28 cellular contexts compared by ENCODE assay signal in genomic region chr11:2347449-2347848, GRCh38. TPM values are rescaled to one million over a fixed set of nuclear protein-coding genes. Genes with fewer than 3 reads are reported as not detected.
A peak's percentile ranks its signal among the peaks of the same experiment; 100 is the strongest.
DNase-seq lines count a peak whose midpoint lies in the region; ATAC-seq, FAIRE-seq and TF ChIP-seq lines count a peak whose summit lies in the region.
"Had no signal": no experiment of that assay in that cellular context is flagged by ENCODE, and none has a peak within 500 bp of the region (broad histone marks: within the 10 kb centered on the region; RNA-seq: fewer than 3 reads in every experiment).

No MANE protein-coding gene starts in this region.

- no peak for TF ChIP-seq POLR2A in HepG2 (IDR thresholded peaks at IDR 0.05; ENCODE audit: insufficient read depth in 1 of 2, low read depth in 2 of 2, low read length in 2 of 2)

- H3K27me3 ChIP-seq in HepG2 (ENCODE audit: control insufficient read depth in 1 of 2, insufficient read depth in 2 of 2, low read length in 2 of 2) = peaks cover 0 to 25% of the 10 kb centered on the region in 2 experiments; a peak in 4 of 5 replicates
- H3K27me3 ChIP-seq: BE2C; BLaER1 treated with 17β-estradiol and CSF1 and Interleukin-3, amounts not matched to agents 10 nM and 100 nM had no signal

- no peaks in the 10 kb centered on the region for H4K20me1 ChIP-seq in HepG2 (ENCODE audit: insufficient read depth, low read length)
- H4K20me1 ChIP-seq: BLaER1 treated with 17β-estradiol and CSF1 and Interleukin-3, amounts not matched to agents 10 nM and 100 nM had no signal

- ATAC-seq in left ventricle myocardium superior = no peak
- peak; percentile 62 for ATAC-seq in HepG2
- ATAC-seq in GM21367 (IDR thresholded peaks at IDR 0.05; ENCODE audit: unreplicated experiment) = no peak
- ATAC-seq: A549 had no signal

- 14% methylated on average over 8 of the region's 8 CpGs for WGBS in HepG2 (ENCODE audit: low lambda C conversion rate)

- POLR2A ChIA-PET in HepG2 (lab: Yijun Ruan, JAX) = no interaction called here

- no peak for TF ChIP-seq CTCF in HepG2 (CRISPR knock-in tag; IDR thresholded peaks at IDR 0.05)

- no peaks in the 10 kb centered on the region for H3K36me3 ChIP-seq in HepG2 (replicated peaks in 1 of 2; ENCODE audit: control insufficient read depth in 1 of 2, insufficient read depth in 2 of 2, low read length in 2 of 2)
- H3K36me3 ChIP-seq: BE2C; BLaER1 treated with 17β-estradiol and CSF1 and Interleukin-3, amounts not matched to agents 10 nM and 100 nM; HAP-1 had no signal

- intact Hi-C loops in cardiac septum (cut with DNase I) = no loop called here
- intact Hi-C loops in left ventricle myocardium superior (cut with micrococcal nuclease) = no loop called here
- intact Hi-C loops in HepG2 (cut with micrococcal nuclease; ENCODE audit: unreplicated experiment) = no loop called here

- CTCF ChIA-PET in HepG2 (lab: Yijun Ruan, JAX; ENCODE audit: low intra/inter-chr PET ratio, low total read pairs) = no interaction called here

- no peak overlapping the region for H3K9ac ChIP-seq in HepG2 (ENCODE audit: insufficient read depth, low read depth, low read length)
- H3K9ac ChIP-seq: BLaER1 treated with 17β-estradiol and CSF1 and Interleukin-3, amounts not matched to agents 10 nM and 100 nM had no signal

- H3K4me3 ChIP-seq in HepG2 (replicated peaks in 1 of 3; ENCODE audit: insufficient read depth in 1 of 3, low read depth in 2 of 3, low read length in 3 of 3) = no peak overlapping the region
- H3K4me3 ChIP-seq: A549; BLaER1 treated with 17β-estradiol and CSF1 and Interleukin-3, amounts not matched to agents 10 nM and 100 nM; HAP-1 had no signal

- no peaks in the 10 kb centered on the region for H3K4me1 ChIP-seq in HepG2 (ENCODE audit: insufficient read depth, low read length)
- H3K4me1 ChIP-seq: A549; BE2C; BLaER1 treated with 17β-estradiol and CSF1 and Interleukin-3, amounts not matched to agents 10 nM and 100 nM; HAP-1 had no signal

- H2AFZ ChIP-seq in HepG2 (ENCODE audit: low read length) = no peak overlapping the region

- no peak for FAIRE-seq in HepG2 (lab: Jason Lieb, UNC)
- FAIRE-seq: A549, GM12891, GM18507, H54 had no signal

- no peaks in the 10 kb centered on the region for H3K9me3 ChIP-seq in HepG2 (ENCODE audit: low read length)
- H3K9me3 ChIP-seq: BE2C had no signal

- H3K79me2 ChIP-seq in HepG2 (ENCODE audit: insufficient read depth, low read length) = no peaks in the 10 kb centered on the region

- no peak overlapping the region for H3K4me2 ChIP-seq in HepG2 (ENCODE audit: low read depth, low read length)
- H3K4me2 ChIP-seq: A549; BLaER1 treated with 17β-estradiol and CSF1 and Interleukin-3, amounts not matched to agents 10 nM and 100 nM had no signal

- no TSS peak for BruUV-seq in HepG2 (replicated peaks; lab: Mats Ljungman, UMichigan)

- TF ChIP-seq EP300 in HepG2 (IDR thresholded peaks at IDR 0.05; ENCODE audit: low read depth in 2 of 2, low read length in 2 of 2) (no peak), HepG2 (CRISPR knock-in tag; IDR thresholded peaks at IDR 0.05; ENCODE audit: borderline replicate concordance) (no peak)

- DNase-seq in cardiac septum (ENCODE audit: low spot score) = peak; percentile 43
- DNase-seq in left ventricle myocardium superior = no peak
- peak; percentile 6 for DNase-seq in HepG2 (ENCODE audit: low spot score)
- peak; percentile 49 for DNase-seq in mesenteric fat pad (ENCODE audit: low spot score)
- DNase-seq in substantia nigra (lab: John Stamatoyannopoulos, UW) = no peak
- DNase-seq in activated CD4-positive, alpha-beta T cell treated with anti-CD3 and anti-CD28 coated beads, Interleukin-2, amount 50 U/mL, for 1 hour = no peak
- DNase-seq: 8988T; ACHN; AML-193; BE2C; Calu3; CD4-positive, alpha-beta T cell; CD8-positive, alpha-beta memory T cell; COR-L47; DMS53; DMS79 treated with DMSO at 0.1 percent for 48 hours; GF-D8; GOT3; HFFc6 had no signal

- H3K27ac ChIP-seq in HepG2 (ENCODE audit: extremely low read length, insufficient read depth, low read length) (no peak overlapping the region), substantia nigra (ENCODE audit: low read depth, low read length, poor library complexity, severe bottlenecking) (no peak overlapping the region)
- H3K27ac ChIP-seq: A549; BLaER1 treated with 17β-estradiol and CSF1 and Interleukin-3, amounts not matched to agents 10 nM and 100 nM had no signal

- TF ChIP-seq RAD21 in HepG2 (CRISPR knock-in tag; IDR thresholded peaks at IDR 0.05) = no peak

- in situ Hi-C loops in HepG2 (cut with HindIII; ENCODE audit: extremely low pct_ligation_motif_present, low pct_unique_long_range_greater_than_20kb) = no loop called here

RNA-seq across cellular contexts. Expression of gene CD81, which starts 29.7 kb away (rescaled TPM):
- 663 TPM for total RNA-seq in cardiac septum
- total RNA-seq in left ventricle myocardium superior = 653 TPM
- not detected in 2 replicates for total RNA-seq in HepG2 (2016; rRNA removed; fragmentation: Illumina TruSeq; extraction: Trizol)
- total RNA-seq in HepG2 (2016; cell fraction: cytosol; rRNA removed; fragmentation: Illumina TruSeq; extraction: Trizol; ENCODE audit: low read depth) = not detected in 2 replicates
- total RNA-seq in HepG2 (2016; cell fraction: insoluble cytoplasmic fraction; rRNA removed; fragmentation: Illumina TruSeq; extraction: Trizol) = not detected in 2 replicates
- total RNA-seq in HepG2 (2016; cell fraction: membrane; rRNA removed; fragmentation: Illumina TruSeq; extraction: Trizol) = not detected in 2 replicates
- not detected in 2 replicates for total RNA-seq in HepG2 (2016; cell fraction: nucleus; rRNA removed; fragmentation: Illumina TruSeq; extraction: Trizol)
- polyA plus RNA-seq in HepG2 (2011; rRNA removed) = not detected in 2 replicates
- polyA plus RNA-seq in HepG2 (2011; cell fraction: cytosol; rRNA removed) = 0.05 TPM in 2 replicates
- polyA plus RNA-seq in HepG2 (2011; cell fraction: nucleus; rRNA removed) = 0.26 TPM in 1 of 2 replicates, not detected in the other
- not detected in 2 replicates for polyA plus RNA-seq in HepG2 (2012)
- not detected in 2 replicates for polyA plus RNA-seq in HepG2 (2016; cell fraction: cytosol; fragmentation: Illumina TruSeq; extraction: Trizol; ENCODE audit: low read depth)
- polyA plus RNA-seq in HepG2 (2016; cell fraction: insoluble cytoplasmic fraction; fragmentation: Illumina TruSeq; extraction: Trizol; ENCODE audit: low read depth) = not detected in 2 replicates
- polyA plus RNA-seq in HepG2 (2016; cell fraction: membrane; fragmentation: Illumina TruSeq; extraction: Trizol; ENCODE audit: low read depth) = not detected in 2 replicates
- polyA plus RNA-seq in HepG2 (2016; cell fraction: nucleus; fragmentation: Illumina TruSeq; extraction: Trizol; ENCODE audit: insufficient read depth, low read depth) = not detected in 2 replicates
- polyA minus RNA-seq in HepG2 (2011; rRNA and poly(A)+ RNA removed; ENCODE audit: low replicate concordance) = 0.72 and 103 TPM in 2 replicates
- polyA minus RNA-seq in HepG2 (2011; cell fraction: cytosol; rRNA and poly(A)+ RNA removed) = 0.70 TPM in 1 of 2 replicates, not detected in the other
- polyA minus RNA-seq in HepG2 (2011; cell fraction: nucleus; rRNA and poly(A)+ RNA removed) = 0.52 TPM in 1 of 2 replicates, not detected in the other
- total RNA-seq in mesenteric fat pad = 723 TPM

RNA-seq across cellular contexts. Expression of gene TSPAN32, which starts 45.6 kb away (rescaled TPM):
- total RNA-seq in cardiac septum = 26.2 TPM
- 19.9 TPM for total RNA-seq in left ventricle myocardium superior
- total RNA-seq in HepG2 (2016; rRNA removed; fragmentation: Illumina TruSeq; extraction: Trizol) = 0.09 TPM in 1 of 2 replicates, not detected in the other
- total RNA-seq in HepG2 (2016; cell fraction: cytosol; rRNA removed; fragmentation: Illumina TruSeq; extraction: Trizol; ENCODE audit: low read depth) = not detected in 2 replicates
- total RNA-seq in HepG2 (2016; cell fraction: insoluble cytoplasmic fraction; rRNA removed; fragmentation: Illumina TruSeq; extraction: Trizol) = 0.24 TPM in 1 of 2 replicates, not detected in the other
- not detected in 2 replicates for total RNA-seq in HepG2 (2016; cell fraction: membrane; rRNA removed; fragmentation: Illumina TruSeq; extraction: Trizol)
- 0.31 and 0.53 TPM in 2 replicates for total RNA-seq in HepG2 (2016; cell fraction: nucleus; rRNA removed; fragmentation: Illumina TruSeq; extraction: Trizol)
- polyA plus RNA-seq in HepG2 (2011; rRNA removed) = 0.39 and 0.70 TPM in 2 replicates
- polyA plus RNA-seq in HepG2 (2011; cell fraction: cytosol; rRNA removed) = 0.18 and 0.34 TPM in 2 replicates
- 2.2 and 7.0 TPM in 2 replicates for polyA plus RNA-seq in HepG2 (2011; cell fraction: nucleus; rRNA removed)
- polyA plus RNA-seq in HepG2 (2012) = 0.51 and 1.2 TPM in 2 replicates
- not detected in 2 replicates for polyA plus RNA-seq in HepG2 (2016; cell fraction: cytosol; fragmentation: Illumina TruSeq; extraction: Trizol; ENCODE audit: low read depth)
- polyA plus RNA-seq in HepG2 (2016; cell fraction: insoluble cytoplasmic fraction; fragmentation: Illumina TruSeq; extraction: Trizol; ENCODE audit: low read depth) = not detected in 2 replicates
- polyA plus RNA-seq in HepG2 (2016; cell fraction: membrane; fragmentation: Illumina TruSeq; extraction: Trizol; ENCODE audit: low read depth) = not detected in 2 replicates
- polyA plus RNA-seq in HepG2 (2016; cell fraction: nucleus; fragmentation: Illumina TruSeq; extraction: Trizol; ENCODE audit: insufficient read depth, low read depth) = 0.19 and 0.56 TPM in 2 replicates
- 0.07 and 1.3 TPM in 2 replicates for polyA minus RNA-seq in HepG2 (2011; rRNA and poly(A)+ RNA removed; ENCODE audit: low replicate concordance)
- not detected in 2 replicates for polyA minus RNA-seq in HepG2 (2011; cell fraction: cytosol; rRNA and poly(A)+ RNA removed)
- polyA minus RNA-seq in HepG2 (2011; cell fraction: nucleus; rRNA and poly(A)+ RNA removed) = 0.90 TPM in 1 of 2 replicates, not detected in the other
- total RNA-seq in mesenteric fat pad = 1.3 TPM
- total RNA-seq: Calu3, Daoy, G401, HFFc6 had no signal
- polyA plus RNA-seq: A549 had no signal

RNA-seq across cellular contexts. Expression of gene C11orf21, which starts 45.7 kb away (rescaled TPM):
- total RNA-seq in cardiac septum (23.2 TPM), left ventricle myocardium superior (66.5 TPM), HepG2 (2016; rRNA removed; fragmentation: Illumina TruSeq; extraction: Trizol) (not detected in 2 replicates), mesenteric fat pad (1.0 TPM)
- not detected in 2 replicates for total RNA-seq in HepG2 (2016; cell fraction: cytosol; rRNA removed; fragmentation: Illumina TruSeq; extraction: Trizol; ENCODE audit: low read depth)
- total RNA-seq in HepG2 (2016; cell fraction: insoluble cytoplasmic fraction; rRNA removed; fragmentation: Illumina TruSeq; extraction: Trizol) = not detected in 2 replicates
- total RNA-seq in HepG2 (2016; cell fraction: membrane; rRNA removed; fragmentation: Illumina TruSeq; extraction: Trizol) = not detected in 2 replicates
- total RNA-seq in HepG2 (2016; cell fraction: nucleus; rRNA removed; fragmentation: Illumina TruSeq; extraction: Trizol) = not detected in 2 replicates
- 0.03 and 0.08 TPM in 2 replicates for polyA plus RNA-seq in HepG2 (2011; rRNA removed)
- 0.04 TPM in 1 of 2 replicates, not detected in the other for polyA plus RNA-seq in HepG2 (2011; cell fraction: cytosol; rRNA removed)
- 0.09 and 0.11 TPM in 2 replicates for polyA plus RNA-seq in HepG2 (2011; cell fraction: nucleus; rRNA removed)
- polyA plus RNA-seq in HepG2 (2012) = not detected in 2 replicates
- polyA plus RNA-seq in HepG2 (2016; cell fraction: cytosol; fragmentation: Illumina TruSeq; extraction: Trizol; ENCODE audit: low read depth) = not detected in 2 replicates
- not detected in 2 replicates for polyA plus RNA-seq in HepG2 (2016; cell fraction: insoluble cytoplasmic fraction; fragmentation: Illumina TruSeq; extraction: Trizol; ENCODE audit: low read depth)
- not detected in 2 replicates for polyA plus RNA-seq in HepG2 (2016; cell fraction: membrane; fragmentation: Illumina TruSeq; extraction: Trizol; ENCODE audit: low read depth)
- not detected in 2 replicates for polyA plus RNA-seq in HepG2 (2016; cell fraction: nucleus; fragmentation: Illumina TruSeq; extraction: Trizol; ENCODE audit: insufficient read depth, low read depth)
- 0.12 TPM in 1 of 2 replicates, not detected in the other for polyA minus RNA-seq in HepG2 (2011; rRNA and poly(A)+ RNA removed; ENCODE audit: low replicate concordance)
- polyA minus RNA-seq in HepG2 (2011; cell fraction: cytosol; rRNA and poly(A)+ RNA removed) = not detected in 2 replicates
- polyA minus RNA-seq in HepG2 (2011; cell fraction: nucleus; rRNA and poly(A)+ RNA removed) = not detected in 2 replicates
- total RNA-seq: Calu3, G401, HFFc6 had no signal
- polyA plus RNA-seq: A549 had no signal

RNA-seq across cellular contexts. Expression of gene TSSC4, which starts 53.1 kb away (rescaled TPM):
- 36.2 TPM for total RNA-seq in cardiac septum
- 34.8 TPM for total RNA-seq in left ventricle myocardium superior
- 51.5 and 58.6 TPM in 2 replicates for total RNA-seq in HepG2 (2016; rRNA removed; fragmentation: Illumina TruSeq; extraction: Trizol)
- 48.9 and 55.7 TPM in 2 replicates for total RNA-seq in HepG2 (2016; cell fraction: cytosol; rRNA removed; fragmentation: Illumina TruSeq; extraction: Trizol; ENCODE audit: low read depth)
- 51.6 and 61.0 TPM in 2 replicates for total RNA-seq in HepG2 (2016; cell fraction: insoluble cytoplasmic fraction; rRNA removed; fragmentation: Illumina TruSeq; extraction: Trizol)
- 52.4 and 71.0 TPM in 2 replicates for total RNA-seq in HepG2 (2016; cell fraction: membrane; rRNA removed; fragmentation: Illumina TruSeq; extraction: Trizol)
- 29.5 and 34.5 TPM in 2 replicates for total RNA-seq in HepG2 (2016; cell fraction: nucleus; rRNA removed; fragmentation: Illumina TruSeq; extraction: Trizol)
- polyA plus RNA-seq in HepG2 (2011; rRNA removed) = 16.2 and 20.5 TPM in 2 replicates
- polyA plus RNA-seq in HepG2 (2011; cell fraction: cytosol; rRNA removed) = 13.8 and 24.4 TPM in 2 replicates
- polyA plus RNA-seq in HepG2 (2011; cell fraction: nucleus; rRNA removed) = 33.5 and 35.1 TPM in 2 replicates
- polyA plus RNA-seq in HepG2 (2012) = 17.3 and 21.8 TPM in 2 replicates
- polyA plus RNA-seq in HepG2 (2016; cell fraction: cytosol; fragmentation: Illumina TruSeq; extraction: Trizol; ENCODE audit: low read depth) = 29.9 and 32.8 TPM in 2 replicates
- polyA plus RNA-seq in HepG2 (2016; cell fraction: insoluble cytoplasmic fraction; fragmentation: Illumina TruSeq; extraction: Trizol; ENCODE audit: low read depth) = 34.6 and 35.0 TPM in 2 replicates
- polyA plus RNA-seq in HepG2 (2016; cell fraction: membrane; fragmentation: Illumina TruSeq; extraction: Trizol; ENCODE audit: low read depth) = 34.0 and 36.0 TPM in 2 replicates
- polyA plus RNA-seq in HepG2 (2016; cell fraction: nucleus; fragmentation: Illumina TruSeq; extraction: Trizol; ENCODE audit: insufficient read depth, low read depth) = 42.1 and 44.0 TPM in 2 replicates
- 19.1 and 32.1 TPM in 2 replicates for polyA minus RNA-seq in HepG2 (2011; rRNA and poly(A)+ RNA removed; ENCODE audit: low replicate concordance)
- 12.8 and 15.7 TPM in 2 replicates for polyA minus RNA-seq in HepG2 (2011; cell fraction: cytosol; rRNA and poly(A)+ RNA removed)
- 26.6 and 27.8 TPM in 2 replicates for polyA minus RNA-seq in HepG2 (2011; cell fraction: nucleus; rRNA and poly(A)+ RNA removed)
- 55.2 TPM for total RNA-seq in mesenteric fat pad

Comparison
In these comparisons a context has a peak if more than half of its experiments do, and no peak if none do; other contexts are left out.
1. DNase-seq: peak in cardiac septum (single experiment), HepG2 (single experiment) and mesenteric fat pad (single experiment); none in left ventricle myocardium superior (single experiment), substantia nigra (0 of 49) and activated CD4-positive, alpha-beta T cell treated with anti-CD3 and anti-CD28 coated beads, Interleukin-2, amount 50 U/mL, for 1 hour (single experiment).
2. RNA of gene CD81, which starts 29.7 kb away (total RNA-seq): 723 TPM in mesenteric fat pad (single experiment), 663 TPM in cardiac septum (single experiment) and 653 TPM in left ventricle myocardium superior (single experiment); not detected in HepG2; every median in the first group is over 100 times any median in the second.
3. RNA of gene C11orf21, which starts 45.7 kb away (total RNA-seq): 66.5 TPM in left ventricle myocardium superior (single experiment) and 23.2 TPM in cardiac septum (single experiment); 1.0 TPM in mesenteric fat pad (single experiment) and not detected in HepG2; every median in the first group is over 10 times any median in the second.